ENCODE assay signal across 1 cellular context in the genomic region with DNA sequence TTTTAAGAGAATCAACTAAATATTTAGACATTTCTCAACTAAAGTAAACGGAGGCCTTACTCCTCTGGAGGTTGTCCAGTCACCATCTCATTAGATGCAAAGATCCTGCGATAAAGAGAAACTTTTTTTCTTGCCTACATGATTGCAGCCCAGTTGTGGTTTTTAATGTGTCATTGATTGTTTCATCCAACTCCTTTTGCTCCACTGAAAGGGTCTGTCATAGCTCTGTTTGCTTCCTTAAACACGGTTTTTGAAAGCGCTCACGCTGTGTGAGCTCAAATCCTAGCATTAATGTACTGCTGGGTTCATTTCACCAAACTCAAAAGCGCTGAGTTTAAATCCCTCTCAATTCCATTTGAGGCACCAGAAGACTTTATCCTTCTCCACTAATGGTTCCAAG.
A peak's percentile ranks its signal among the peaks of the same experiment; 100 is the strongest.
TF ChIP-seq lines count a peak whose summit lies in the region.

No MANE protein-coding gene starts in this region.

TF ChIP-seq in SK-N-SH, 30 proteins besides CTCF, POLR2A, EP300 and RAD21 (continued from another document):
- TF ChIP-seq, protein P1, sequence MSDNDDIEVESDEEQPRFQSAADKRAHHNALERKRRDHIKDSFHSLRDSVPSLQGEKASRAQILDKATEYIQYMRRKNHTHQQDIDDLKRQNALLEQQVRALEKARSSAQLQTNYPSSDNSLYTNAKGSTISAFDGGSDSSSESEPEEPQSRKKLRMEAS (IDR thresholded peaks at IDR 0.05; ENCODE audit: low read depth), result no peak
- no peak for TF ChIP-seq SIN3A (IDR thresholded peaks at IDR 0.05; ENCODE audit: borderline replicate concordance, low read depth, low read length)
- TF ChIP-seq RXRA (IDR thresholded peaks at IDR 0.05; ENCODE audit: borderline replicate concordance, low read depth), result no peak
- TF ChIP-seq, protein P2, sequence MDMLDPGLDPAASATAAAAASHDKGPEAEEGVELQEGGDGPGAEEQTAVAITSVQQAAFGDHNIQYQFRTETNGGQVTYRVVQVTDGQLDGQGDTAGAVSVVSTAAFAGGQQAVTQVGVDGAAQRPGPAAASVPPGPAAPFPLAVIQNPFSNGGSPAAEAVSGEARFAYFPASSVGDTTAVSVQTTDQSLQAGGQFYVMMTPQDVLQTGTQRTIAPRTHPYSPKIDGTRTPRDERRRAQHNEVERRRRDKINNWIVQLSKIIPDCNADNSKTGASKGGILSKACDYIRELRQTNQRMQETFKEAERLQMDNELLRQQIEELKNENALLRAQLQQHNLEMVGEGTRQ (IDR thresholded peaks at IDR 0.05; ENCODE audit: borderline replicate concordance, low read depth, low read length), result no peak
- TF ChIP-seq, protein P3, sequence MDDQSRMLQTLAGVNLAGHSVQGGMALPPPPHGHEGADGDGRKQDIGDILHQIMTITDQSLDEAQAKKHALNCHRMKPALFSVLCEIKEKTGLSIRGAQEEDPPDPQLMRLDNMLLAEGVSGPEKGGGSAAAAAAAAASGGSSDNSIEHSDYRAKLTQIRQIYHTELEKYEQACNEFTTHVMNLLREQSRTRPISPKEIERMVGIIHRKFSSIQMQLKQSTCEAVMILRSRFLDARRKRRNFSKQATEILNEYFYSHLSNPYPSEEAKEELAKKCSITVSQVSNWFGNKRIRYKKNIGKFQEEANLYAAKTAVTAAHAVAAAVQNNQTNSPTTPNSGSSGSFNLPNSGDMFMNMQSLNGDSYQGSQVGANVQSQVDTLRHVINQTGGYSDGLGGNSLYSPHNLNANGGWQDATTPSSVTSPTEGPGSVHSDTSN (IDR thresholded peaks at IDR 0.05), result peak; percentile 56; the same call in 1 of the 2 replicates
- TF ChIP-seq, protein P4, sequence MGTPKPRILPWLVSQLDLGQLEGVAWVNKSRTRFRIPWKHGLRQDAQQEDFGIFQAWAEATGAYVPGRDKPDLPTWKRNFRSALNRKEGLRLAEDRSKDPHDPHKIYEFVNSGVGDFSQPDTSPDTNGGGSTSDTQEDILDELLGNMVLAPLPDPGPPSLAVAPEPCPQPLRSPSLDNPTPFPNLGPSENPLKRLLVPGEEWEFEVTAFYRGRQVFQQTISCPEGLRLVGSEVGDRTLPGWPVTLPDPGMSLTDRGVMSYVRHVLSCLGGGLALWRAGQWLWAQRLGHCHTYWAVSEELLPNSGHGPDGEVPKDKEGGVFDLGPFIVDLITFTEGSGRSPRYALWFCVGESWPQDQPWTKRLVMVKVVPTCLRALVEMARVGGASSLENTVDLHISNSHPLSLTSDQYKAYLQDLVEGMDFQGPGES (IDR thresholded peaks at IDR 0.05; ENCODE audit: low read depth, low read length), result no peak
- no peak for TF ChIP-seq FOXM1 (IDR thresholded peaks at IDR 0.05; ENCODE audit: low read depth)
- TF ChIP-seq EZH2phosphoT487 (IDR thresholded peaks at IDR 0.05; ENCODE audit: borderline replicate concordance, low read depth), result no peak
- no peak for TF ChIP-seq ELF1 (IDR thresholded peaks at IDR 0.05)
- TF ChIP-seq FOSL2 (IDR thresholded peaks at IDR 0.05; ENCODE audit: borderline replicate concordance, low read depth), result no peak; the same call in 1 of the 2 replicates
- no peak for TF ChIP-seq TEAD4 (IDR thresholded peaks at IDR 0.05; ENCODE audit: borderline replicate concordance, insufficient read depth)
